Comparison of ENCODE assay signal across 23 cellular contexts in the genomic region with DNA sequence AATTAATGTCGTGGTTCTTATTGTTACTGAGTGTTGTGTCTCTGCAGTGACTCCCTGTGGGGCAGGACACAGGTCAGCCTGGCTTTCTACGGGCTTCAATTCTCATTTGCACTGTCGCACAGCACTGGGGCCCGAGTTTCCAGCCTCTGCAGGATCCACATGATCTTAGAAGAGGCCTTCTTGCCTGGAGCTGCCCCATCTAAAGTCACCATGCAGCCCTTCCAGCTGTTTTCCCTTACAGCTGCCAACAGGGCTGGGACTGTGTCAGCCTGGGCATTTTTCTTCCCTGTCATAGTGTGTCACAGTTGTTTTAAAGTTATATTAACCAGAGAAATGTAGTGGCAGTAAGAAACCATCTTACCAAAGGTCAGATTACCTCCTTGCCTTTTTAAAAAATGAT. TPM values are rescaled to one million over a fixed set of nuclear protein-coding genes. Genes with fewer than 3 reads are reported as not detected.
DNase-seq lines count a peak whose midpoint lies in the region; ATAC-seq, FAIRE-seq and TF ChIP-seq lines count a peak whose summit lies in the region.
"Had no signal": no experiment of that assay in that cellular context is flagged by ENCODE, and none has a peak within 500 bp of the region (broad histone marks: within the 10 kb centered on the region; RNA-seq: fewer than 3 reads in every experiment).

No MANE protein-coding gene starts in this region.

- H3K4me2 ChIP-seq in PC-3 (ENCODE audit: low read length) (0 out of 2 replicates have a peak overlapping the region, but pooled peaks have one; percentile 6), keratinocyte (ENCODE audit: control insufficient read depth, extremely low read depth, insufficient read depth, low read depth, low read length) (peak overlapping the region; percentile 13)

- intact Hi-C loops in PC-3 (cut with micrococcal nuclease) (loop anchor here (2.0 kb wide), 1 partner anchor 29 kb away; no protein-coding TSS in a partner anchor), stomach (cut with DNase I; ENCODE audit: low total_unique reads) (no loop called here)

- BruUV-seq in PC-3 (replicated peaks; lab: Mats Ljungman, UMichigan) = no TSS peak

- CTCF ChIA-PET in PC-3 (lab: Charles Lee) = no interaction called here
- CTCF ChIA-PET in HEK293T (lab: Yijun Ruan, JAX) = interaction anchor here (1.0 kb wide), 1 partner anchor 33 kb away, joined by 3 read pairs; no protein-coding TSS in a partner anchor

- H3K9me3 ChIP-seq in PC-3 (ENCODE audit: low read length) (no peaks in the 10 kb centered on the region), keratinocyte (ENCODE audit: control insufficient read depth, low read depth, low read length) (no peaks in the 10 kb centered on the region), stomach (no peaks in the 10 kb centered on the region)
- H3K9me3 ChIP-seq: body of pancreas, MG63, Peyer's patch, tibial artery had no signal

- TF ChIP-seq POLR2A in stomach (IDR thresholded peaks at IDR 0.05) = no peak

- 59 to 74% (median 61%) methylated on average over 4 of the region's 4 CpGs for WGBS in stomach, 5 donors

- DNase-seq in PC-3 = no peak
- no peak for DNase-seq in keratinocyte (ENCODE audit: low read depth, low spot score)
- DNase-seq in stomach = no peak
- DNase-seq in DMS 273 (lab: John Stamatoyannopoulos, UW; ENCODE audit: unreplicated experiment) = no peak
- DNase-seq in HEK293T (ENCODE audit: extremely low spot score) = no peak
- no peak for DNase-seq in NCI-H1417 (lab: John Stamatoyannopoulos, UW)
- DNase-seq: activated CD8-positive, alpha-beta T cell treated with anti-CD3 and anti-CD28 coated beads, Interleukin-2, amount 10 ng/mL, durations not matched to agents 7 days and 5 days; activated effector memory CD4-positive, alpha-beta T cell treated with anti-CD3 and anti-CD28 coated beads, Interleukin-2, amount 50 U/mL, for 16 hours; activated T-cell treated with anti-CD3 and anti-CD28 coated beads for 4 hours; body of pancreas; CD4-positive, CD25-positive, alpha-beta regulatory T cell; DMS 273 treated with DMSO at 0.1 percent for 48 hours; MG63; NCI-H1436 treated with DMSO at 0.1 percent for 48 hours; NCI-H510A treated with DMSO at 0.1 percent for 48 hours; Peyer's patch; stimulated activated CD4-positive, alpha-beta T cell treated with anti-CD3 and anti-CD28 coated beads, Interleukin-4, amount 100 ng/mL, for 4 hours; stimulated activated naive CD4-positive, alpha-beta T cell treated with Interleukin-2 at 50 U/mL for 16 hours; T-helper 1 cell; tibial artery had no signal

- no peak overlapping the region for H3K4me3 ChIP-seq in PC-3 (ENCODE audit: low read length)
- H3K4me3 ChIP-seq in keratinocyte (ENCODE audit: control insufficient read depth in 2 of 3, extremely low read depth in 1 of 3, insufficient read depth in 2 of 3, low read depth in 1 of 3, low read length in 3 of 3) = no peak overlapping the region
- no peak overlapping the region for H3K4me3 ChIP-seq in stomach
- H3K4me3 ChIP-seq: body of pancreas, coronary artery, MG63, Peyer's patch, tibial artery had no signal

- H3K79me2 ChIP-seq in PC-3 (ENCODE audit: low read length) = peaks cover 56% of the 10 kb centered on the region
- H3K79me2 ChIP-seq in keratinocyte (ENCODE audit: control insufficient read depth, insufficient read depth, low read length) = peaks cover 53% of the 10 kb centered on the region

- H3K27ac ChIP-seq in PC-3 (ENCODE audit: low read length) = peak overlapping the region; percentile 51
- H3K27ac ChIP-seq in angular gyrus (ENCODE audit: low read depth, low read length) = peak overlapping the region; percentile 14
- H3K27ac ChIP-seq in keratinocyte (ENCODE audit: control insufficient read depth, insufficient read depth, low read length) = peak overlapping the region; percentile 69
- peak overlapping the region in 4 of 5 donors; percentile 72 to 93 (median 86) for H3K27ac ChIP-seq in stomach

- H3F3A ChIP-seq in PC-3 (ENCODE audit: low read length, unreplicated experiment) = no peaks in the 10 kb centered on the region

- H2AFZ ChIP-seq in PC-3 (ENCODE audit: low read length) (no peak overlapping the region), keratinocyte (ENCODE audit: control insufficient read depth, low read length) (no peak overlapping the region)

- POLR2A ChIA-PET in PC-3 (lab: Charles Lee; ENCODE audit: unreplicated experiment) (no interaction called here), HEK293T (lab: Yijun Ruan, JAX) (no interaction called here)

- dilution Hi-C loops in keratinocyte (cut with MboI; ENCODE audit: extremely low pct_ligation_motif_present, low sequenced_read_pairs) = no loop called here

- no peak for TF ChIP-seq CTCF in PC-3 (conservative IDR thresholded peaks at IDR 0.05; ENCODE audit: low read depth, low read length)
- TF ChIP-seq CTCF in keratinocyte (optimal IDR thresholded peaks at IDR 0.05 in 1 of 3, IDR thresholded peaks at IDR 0.05 in 1 of 3, conservative IDR thresholded peaks at IDR 0.05 in 1 of 3; ENCODE audit: extremely low read depth in 1 of 3, insufficient read depth in 2 of 3, low read length in 3 of 3) = no peak
- TF ChIP-seq CTCF in stomach (IDR thresholded peaks at IDR 0.05) = no peak

- H3K36me3 ChIP-seq in PC-3 (ENCODE audit: low read depth, low read length) = peaks cover 72% of the 10 kb centered on the region
- H3K36me3 ChIP-seq in keratinocyte (ENCODE audit: control insufficient read depth in 2 of 2, extremely low read depth in 1 of 2, insufficient read depth in 2 of 2, low read length in 2 of 2) = peaks cover 30 to 62% of the 10 kb centered on the region in 2 experiments
- H3K36me3 ChIP-seq in stomach = peaks cover 7 to 57% (median 34%) of the 10 kb centered on the region in 4 donors

- peak; percentile 17; the same call in 1 of the 2 replicates for ATAC-seq in PC-3
- ATAC-seq: activated CD4-positive, CD25-positive, alpha-beta regulatory T cell treated with anti-CD3 and anti-CD28 coated beads, Interleukin-2, amount 50 U/mL, for 24 hours; activated CD8-positive, alpha-beta T cell treated with anti-CD3 and anti-CD28 coated beads, Interleukin-2, amount 10 ng/mL, durations not matched to agents 7 days and 5 days; body of pancreas had no signal

- peaks cover 35% of the 10 kb centered on the region for H3K4me1 ChIP-seq in PC-3 (ENCODE audit: insufficient read depth, low read length)
- H3K4me1 ChIP-seq in keratinocyte (ENCODE audit: control insufficient read depth, extremely low read depth, insufficient read depth, low read length) = peaks cover 60% of the 10 kb centered on the region
- peaks cover 47 to 87% (median 76%) of the 10 kb centered on the region in 4 donors for H3K4me1 ChIP-seq in stomach

- TF ChIP-seq EP300 in stomach (IDR thresholded peaks at IDR 0.05) = no peak

- no peak for FAIRE-seq in keratinocyte (lab: Jason Lieb, UNC)

- no peaks in the 10 kb centered on the region for H3K9me1 ChIP-seq in keratinocyte (ENCODE audit: control insufficient read depth, extremely low read depth, insufficient read depth, low read length)

- H3K27me3 ChIP-seq in PC-3 (ENCODE audit: low read length) (no peaks in the 10 kb centered on the region), keratinocyte (ENCODE audit: control insufficient read depth, extremely low read depth, insufficient read depth, low read length) (no peaks in the 10 kb centered on the region), stomach (no peaks in the 10 kb centered on the region)
- H3K27me3 ChIP-seq: body of pancreas, MG63, Peyer's patch, tibial artery had no signal

- no peaks in the 10 kb centered on the region for H3K9me2 ChIP-seq in PC-3 (replicated peaks; ENCODE audit: low read length)

- H4K20me1 ChIP-seq in PC-3 (ENCODE audit: low read length) = peaks cover 6% of the 10 kb centered on the region; the same call in 1 of the 2 replicates
- H4K20me1 ChIP-seq in keratinocyte (ENCODE audit: control insufficient read depth, extremely low read depth, insufficient read depth, low read length) = peaks cover 8% of the 10 kb centered on the region

- H3K9ac ChIP-seq in PC-3 (ENCODE audit: low read length) (no peak overlapping the region), keratinocyte (ENCODE audit: control insufficient read depth, extremely low read depth, insufficient read depth, low read length) (peak overlapping the region; percentile 6)

TF ChIP-seq in HEK293T, 16 proteins besides CTCF, POLR2A, EP300 and RAD21 (continues in another document):
- TF ChIP-seq ELF4 (IDR thresholded peaks at IDR 0.05) = no peak

RNA-seq across cellular contexts. Expression of a gene that starts 27.0 kb away (rescaled TPM):
- 118 and 125 TPM in 2 replicates for total RNA-seq in PC-3 (2014; rRNA removed)
- 132 to 175 TPM (median 144 TPM) in 3 replicates for polyA plus RNA-seq in keratinocyte
- 27.1 TPM for polyA plus RNA-seq in keratinocyte (2011; ENCODE audit: low read depth)
- polyA plus RNA-seq in keratinocyte (2011; cell fraction: cytosol; rRNA removed) = 139 and 154 TPM in 2 replicates
- 104 and 114 TPM in 2 replicates for polyA plus RNA-seq in keratinocyte (2011; cell fraction: nucleus; rRNA removed)
- 91.4 and 116 TPM in 2 replicates for polyA plus RNA-seq in keratinocyte (2012; ENCODE audit: low replicate concordance)
- polyA minus RNA-seq in keratinocyte = 130 to 194 TPM (median 145 TPM) in 3 replicates
- 77.3 TPM for polyA minus RNA-seq in keratinocyte (2011; cell fraction: cytosol; rRNA and poly(A)+ RNA removed)
- polyA minus RNA-seq in keratinocyte (2011; cell fraction: nucleus; rRNA and poly(A)+ RNA removed) = 44.9 and 62.7 TPM in 2 replicates
- 100 to 1,000 TPM in 1 of 5 donors, 10 to 100 TPM in 4; 42.3 to 118 (median 57.1) TPM for total RNA-seq in stomach
- polyA plus RNA-seq in stomach = 100 to 1,000 TPM in 1 of 3 donors, 10 to 100 TPM in 2; 45.7 to 240 (median 84.2) TPM

RNA-seq across cellular contexts. Expression of a gene that starts 34.5 kb away (rescaled TPM):
- total RNA-seq in PC-3 (2014; rRNA removed) (7.2 and 11.6 TPM in 2 replicates), stomach (10 to 100 TPM; 10.5 to 22.0 (median 11.3) TPM)
- polyA plus RNA-seq in keratinocyte (13.1 to 19.4 TPM (median 14.5 TPM) in 3 replicates), stomach (10 to 100 TPM in 1 of 3 donors, 1 to 10 TPM in 2; 6.3 to 11.2 (median 7.0) TPM)
- 43.2 TPM for polyA plus RNA-seq in keratinocyte (2011; ENCODE audit: low read depth)
- 11.8 and 17.0 TPM in 2 replicates for polyA plus RNA-seq in keratinocyte (2011; cell fraction: cytosol; rRNA removed)
- 13.9 and 18.8 TPM in 2 replicates for polyA plus RNA-seq in keratinocyte (2011; cell fraction: nucleus; rRNA removed)
- 12.3 and 18.3 TPM in 2 replicates for polyA plus RNA-seq in keratinocyte (2012; ENCODE audit: low replicate concordance)
- 3.6 to 6.0 TPM (median 4.7 TPM) in 3 replicates for polyA minus RNA-seq in keratinocyte
- 4.2 TPM for polyA minus RNA-seq in keratinocyte (2011; cell fraction: cytosol; rRNA and poly(A)+ RNA removed)
- polyA minus RNA-seq in keratinocyte (2011; cell fraction: nucleus; rRNA and poly(A)+ RNA removed) = 3.3 and 9.2 TPM in 2 replicates

RNA-seq across cellular contexts. Expression of a gene that starts 42.3 kb away (rescaled TPM):
- total RNA-seq in PC-3 (2014; rRNA removed) (26.5 and 27.3 TPM in 2 replicates), stomach (10 to 100 TPM; 13.4 to 35.7 (median 28.1) TPM)
- polyA plus RNA-seq in keratinocyte (7.2 to 9.3 TPM (median 9.0 TPM) in 3 replicates), stomach (10 to 100 TPM in 1 of 3 donors, 1 to 10 TPM in 2; 4.9 to 11.6 (median 8.3) TPM)
- 11.7 TPM for polyA plus RNA-seq in keratinocyte (2011; ENCODE audit: low read depth)
- 7.6 and 7.8 TPM in 2 replicates for polyA plus RNA-seq in keratinocyte (2011; cell fraction: cytosol; rRNA removed)
- polyA plus RNA-seq in keratinocyte (2011; cell fraction: nucleus; rRNA removed) = 12.6 and 13.7 TPM in 2 replicates
- polyA plus RNA-seq in keratinocyte (2012; ENCODE audit: low replicate concordance) = 10.3 and 13.0 TPM in 2 replicates
- polyA minus RNA-seq in keratinocyte = 12.8 to 22.7 TPM (median 15.7 TPM) in 3 replicates
- 11.5 TPM for polyA minus RNA-seq in keratinocyte (2011; cell fraction: cytosol; rRNA and poly(A)+ RNA removed)
- polyA minus RNA-seq in keratinocyte (2011; cell fraction: nucleus; rRNA and poly(A)+ RNA removed) = 11.7 and 17.6 TPM in 2 replicates

Comparison
In these comparisons a context has a peak if more than half of its experiments do, and no peak if none do; other contexts are left out.
1. H3K27ac ChIP-seq: peak in every context shown above with its lines; median percentile 86 in stomach; 69 in keratinocyte; 51 in PC-3; 14 in angular gyrus.